In genomic region chr7:123746055-123746454, GRCh38 we compare ENCODE assay signal across 1 cellular context.
TF ChIP-seq lines count a peak whose summit lies in the region.

No MANE protein-coding gene starts in this region.

TF ChIP-seq in WTC11, 78 proteins besides CTCF, POLR2A, EP300 and RAD21 (continued from another document):
- TF ChIP-seq PRDM15 (CRISPR knock-in tag; IDR thresholded peaks at IDR 0.05): no peak
- TF ChIP-seq JUN (CRISPR knock-in tag; IDR thresholded peaks at IDR 0.05): no peak
- TF ChIP-seq ZNF121 (CRISPR knock-in tag; IDR thresholded peaks at IDR 0.05): no peak
TF ChIP-seq in WTC11: peak in this region for 0.
